20 cellular contexts compared by ENCODE assay signal in the genomic region with DNA sequence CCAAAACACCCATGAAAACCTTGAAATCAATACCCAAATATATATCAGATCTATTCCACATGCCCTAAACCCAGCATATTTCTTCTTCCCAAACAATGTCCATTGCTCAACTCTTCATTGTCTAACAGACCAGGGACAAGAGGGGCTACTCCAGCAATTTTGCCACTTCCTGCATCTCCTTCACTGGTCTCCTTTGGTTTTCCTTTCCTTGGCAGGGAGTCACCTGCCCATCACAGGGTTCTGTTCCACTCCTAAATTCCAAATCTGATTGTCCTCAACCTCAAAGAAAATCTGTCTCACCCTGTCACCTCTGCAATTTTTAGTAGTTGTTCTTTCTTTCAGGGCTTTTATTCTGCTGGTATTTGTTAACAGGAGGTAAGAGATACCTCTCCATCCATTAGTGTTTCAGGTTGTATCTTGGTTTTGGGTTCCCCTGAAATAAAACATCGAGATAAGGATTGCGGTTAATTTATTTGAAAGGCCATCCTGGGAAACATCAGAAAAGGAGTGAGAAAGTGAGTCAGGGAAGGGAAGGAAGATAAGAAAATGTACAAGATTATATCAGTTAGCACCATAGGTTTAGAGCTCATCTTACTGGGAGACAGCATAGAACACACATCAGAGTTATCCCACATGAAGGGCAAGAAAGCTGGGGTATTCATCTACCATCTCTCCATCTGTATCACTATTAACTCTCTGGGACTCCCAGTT. TPM values are rescaled to one million over a fixed set of nuclear protein-coding genes. Genes with fewer than 3 reads are reported as not detected.
DNase-seq lines count a peak whose midpoint lies in the region; ATAC-seq, FAIRE-seq and TF ChIP-seq lines count a peak whose summit lies in the region.
"Had no signal": no experiment of that assay in that cellular context is flagged by ENCODE, and none has a peak within 500 bp of the region (broad histone marks: within the 10 kb centered on the region; RNA-seq: fewer than 3 reads in every experiment).

No MANE protein-coding gene starts in this region.

- no peak for TF ChIP-seq RAD21 in A549 (conservative IDR thresholded peaks at IDR 0.05 in 1 of 2, IDR thresholded peaks at IDR 0.05 in 1 of 2)

- TF ChIP-seq POLR2A in A549 (IDR thresholded peaks at IDR 0.05; ENCODE audit: low read length), result no peak

- H3K27me3 ChIP-seq in CD8-positive, alpha-beta memory T cell (ENCODE audit: insufficient read depth, low read length, poor library complexity, severe bottlenecking), result no peaks in the 10 kb centered on the region
- H3K27me3 ChIP-seq: neutrophil, right lobe of liver, suprapubic skin had no signal

- H3K27ac ChIP-seq in A549, result peak overlapping the region; percentile 74 to 82
- no peak overlapping the region for H3K27ac ChIP-seq in CD8-positive, alpha-beta memory T cell (ENCODE audit: low read depth, low read length)
- H3K27ac ChIP-seq: neutrophil, right lobe of liver, suprapubic skin, WERI-Rb-1 had no signal

- no peak for DNase-seq in A549 (ENCODE audit: low read depth in 1 of 2, low spot score in 1 of 2)
- DNase-seq in CD8-positive, alpha-beta memory T cell, result no peak
- DNase-seq in activated CD4-positive, alpha-beta memory T cell treated with anti-CD3 and anti-CD28 coated beads for 36 hours, result no peak
- peak; percentile 16 for DNase-seq in fibroblast of villous mesenchyme (ENCODE audit: low read depth)
- no peak for DNase-seq in NCI-H1105 (lab: John Stamatoyannopoulos, UW)
- DNase-seq in NCI-H1048 (lab: John Stamatoyannopoulos, UW), result no peak
- DNase-seq: AML-193; DMS 273 treated with DMSO at 0.1 percent for 48 hours; effector CD4-positive, alpha-beta T cell; midbrain; MM.1S; NCI-H1930; NCI-H524 treated with DMSO at 0.1 percent for 48 hours; right lobe of liver; WERI-Rb-1 had no signal

- POLR2A ChIA-PET in A549 (lab: Yijun Ruan, JAX), result no interaction called here
- POLR2A ChIA-PET in CD8-positive, alpha-beta memory T cell (lab: Charles Lee), result no interaction called here
- POLR2A ChIA-PET in activated CD4-positive, alpha-beta memory T cell treated with anti-CD3 and anti-CD28 coated beads for 36 hours (lab: Charles Lee), result interaction anchor here (1.6 kb wide), 1 partner anchor 13 kb away, joined by 4 read pairs; the partner anchor contains the start of gene ZBED2

- H3K4me3 ChIP-seq in A549 (no peak overlapping the region), fibroblast of villous mesenchyme (ENCODE audit: low read depth, low read length) (no peak overlapping the region)
- H3K4me3 ChIP-seq in CD8-positive, alpha-beta memory T cell (ENCODE audit: low read length), result no peak overlapping the region
- H3K4me3 ChIP-seq: right lobe of liver, suprapubic skin had no signal

- CTCF ChIA-PET in A549 (lab: Yijun Ruan, JAX), result interaction anchor here (0.5 to 2.9 kb wide), 4 partner anchors 87 to 135 kb away, joined by 4 to 12 read pairs (median 9); no protein-coding TSS in a partner anchor
- CTCF ChIA-PET in CD8-positive, alpha-beta memory T cell (lab: Charles Lee), result no interaction called here
- CTCF ChIA-PET in activated CD4-positive, alpha-beta memory T cell treated with anti-CD3 and anti-CD28 coated beads for 36 hours (lab: Charles Lee), result interaction anchor here (1.2 to 4.5 kb wide), 2 partner anchors 34 to 109 kb away, joined by 4 to 128 read pairs; no protein-coding TSS in a partner anchor

- no peaks in the 10 kb centered on the region for H3K27me3 Mint-ChIP-seq in CD8-positive, alpha-beta memory T cell
- H3K27me3 Mint-ChIP-seq in activated CD4-positive, alpha-beta memory T cell treated with anti-CD3 and anti-CD28 coated beads for 36 hours, result no peaks in the 10 kb centered on the region

- peaks cover 8% of the 10 kb centered on the region; the same call in 2 of the 3 replicates for H3K9me3 ChIP-seq in A549
- H3K9me3 ChIP-seq in CD8-positive, alpha-beta memory T cell (ENCODE audit: low read length), result no peaks in the 10 kb centered on the region
- H3K9me3 ChIP-seq: neutrophil, right lobe of liver, suprapubic skin had no signal

- H3K4me1 ChIP-seq in A549, result peaks cover 81% of the 10 kb centered on the region
- no peaks in the 10 kb centered on the region for H3K4me1 ChIP-seq in CD8-positive, alpha-beta memory T cell (ENCODE audit: insufficient read depth, low read length)
- H3K4me1 ChIP-seq: right lobe of liver had no signal

- intact Hi-C loops in activated CD4-positive, alpha-beta memory T cell treated with anti-CD3 and anti-CD28 coated beads for 36 hours (cut with micrococcal nuclease), result loop anchor here (1.0 kb wide), 1 partner anchor 14 kb away; the partner anchor contains the start of gene ZBED2

- FAIRE-seq in A549 (lab: Jason Lieb, UNC), result no peak

- H3K36me3 ChIP-seq in CD8-positive, alpha-beta memory T cell (ENCODE audit: insufficient read depth, low read length), result peaks cover 51% of the 10 kb centered on the region
- H3K36me3 ChIP-seq: neutrophil, right lobe of liver, suprapubic skin, WERI-Rb-1 had no signal

- no peaks in the 10 kb centered on the region for H3K9me3 Mint-ChIP-seq in CD8-positive, alpha-beta memory T cell
- peaks cover 10% of the 10 kb centered on the region for H3K9me3 Mint-ChIP-seq in activated CD4-positive, alpha-beta memory T cell treated with anti-CD3 and anti-CD28 coated beads for 36 hours

- peaks cover 31 to 94% (median 50%) of the 10 kb centered on the region in 3 donors for H3K36me3 Mint-ChIP-seq in CD8-positive, alpha-beta memory T cell
- H3K36me3 Mint-ChIP-seq in activated CD4-positive, alpha-beta memory T cell treated with anti-CD3 and anti-CD28 coated beads for 36 hours, result peaks cover 85% of the 10 kb centered on the region

- no peak for TF ChIP-seq CTCF in A549 (IDR thresholded peaks at IDR 0.05)
- TF ChIP-seq CTCF in fibroblast of villous mesenchyme (IDR thresholded peaks at IDR 0.05; ENCODE audit: insufficient read depth, low read depth, low read length), result no peak

- 35% methylated on average over 2 of the region's 2 CpGs for WGBS in A549 (ENCODE audit: missing lambda C conversion rate)

- H3K4me2 ChIP-seq in A549, result peak overlapping the region; percentile 51

- peak overlapping the region in 1 of 7 donors; percentile 21 for H3K4me3 Mint-ChIP-seq in CD8-positive, alpha-beta memory T cell
- H3K4me3 Mint-ChIP-seq in activated CD4-positive, alpha-beta memory T cell treated with anti-CD3 and anti-CD28 coated beads for 36 hours, result no peak overlapping the region

- ATAC-seq in A549, result no peak
- ATAC-seq in GM18907 (IDR thresholded peaks at IDR 0.05; ENCODE audit: unreplicated experiment), result no peak
- ATAC-seq in GM19328 (IDR thresholded peaks at IDR 0.05; ENCODE audit: unreplicated experiment), result no peak
- ATAC-seq: right lobe of liver had no signal

- H3K27ac Mint-ChIP-seq in CD8-positive, alpha-beta memory T cell, result peak overlapping the region; percentile 26 to 94 (median 58)
- H3K27ac Mint-ChIP-seq in activated CD4-positive, alpha-beta memory T cell treated with anti-CD3 and anti-CD28 coated beads for 36 hours, result peak overlapping the region; percentile 82

- no peak for TF ChIP-seq EP300 in A549 (IDR thresholded peaks at IDR 0.05)

- H3K4me1 Mint-ChIP-seq in CD8-positive, alpha-beta memory T cell, result peaks cover 64 to 85% (median 83%) of the 10 kb centered on the region in 3 donors
- H3K4me1 Mint-ChIP-seq in activated CD4-positive, alpha-beta memory T cell treated with anti-CD3 and anti-CD28 coated beads for 36 hours (ENCODE audit: low read depth), result peaks cover 84% of the 10 kb centered on the region

TF ChIP-seq in A549, 52 proteins besides CTCF, POLR2A, EP300 and RAD21:
- TF ChIP-seq MYC (IDR thresholded peaks at IDR 0.05; ENCODE audit: borderline replicate concordance, low read length), result no peak
- no peak for TF ChIP-seq CHD2 (IDR thresholded peaks at IDR 0.05; ENCODE audit: low read length, partially characterized antibody)
- TF ChIP-seq HDAC2 (IDR thresholded peaks at IDR 0.05), result no peak

RNA-seq across cellular contexts. Expression of gene ZBED2, which starts 13.6 kb away (rescaled TPM):
- polyA plus RNA-seq in A549 (2011; rRNA removed) (0.48 and 0.63 TPM in 2 replicates), A549 (2017; fragmentation: RNase III; extraction: RNeasy Plus Mini Kit Qiagen cat#74134 plus additional on column Dnase treatment) (1.1 to 1.9 TPM (median 1.8 TPM) in 3 replicates)
- 0.20 and 0.23 TPM in 2 replicates for polyA plus RNA-seq in A549 (2012; cell fraction: cytosol; rRNA removed)
- polyA plus RNA-seq in A549 (2012; cell fraction: nucleus; rRNA removed), result 0.17 and 0.31 TPM in 2 replicates
- polyA minus RNA-seq in A549 (2011; rRNA and poly(A)+ RNA removed), result 0.25 and 0.29 TPM in 2 replicates
- 100 to 1,000 TPM; 547 to 551 TPM for total RNA-seq in CD8-positive, alpha-beta memory T cell
- 0.51 TPM for polyA plus RNA-seq in CD8-positive, alpha-beta memory T cell
- total RNA-seq in activated CD4-positive, alpha-beta memory T cell treated with anti-CD3 and anti-CD28 coated beads for 36 hours, result 100 to 1,000 TPM; 609 to 610 TPM
- total RNA-seq in fibroblast of villous mesenchyme, result under 0.01 TPM in 1 of 2 replicates, not detected in the other
- total RNA-seq: cardiac septum, right lobe of liver had no signal

RNA-seq across cellular contexts. Expression of gene CD96, which starts 39.6 kb away (rescaled TPM):
- polyA plus RNA-seq in A549 (2011; rRNA removed) (not detected in 2 replicates), A549 (2017; fragmentation: RNase III; extraction: RNeasy Plus Mini Kit Qiagen cat#74134 plus additional on column Dnase treatment) (0.03 TPM in 1 of 3 replicates, not detected in the others)
- 0.01 TPM in 1 of 2 replicates, not detected in the other for polyA plus RNA-seq in A549 (2012; cell fraction: cytosol; rRNA removed)
- not detected in 2 replicates for polyA plus RNA-seq in A549 (2012; cell fraction: nucleus; rRNA removed)
- polyA minus RNA-seq in A549 (2011; rRNA and poly(A)+ RNA removed), result not detected in 2 replicates
- 10 to 100 TPM; 69.1 to 80.9 TPM for total RNA-seq in CD8-positive, alpha-beta memory T cell
- 262 TPM for polyA plus RNA-seq in CD8-positive, alpha-beta memory T cell
- 10 to 100 TPM; 37.9 to 39.0 TPM for total RNA-seq in activated CD4-positive, alpha-beta memory T cell treated with anti-CD3 and anti-CD28 coated beads for 36 hours
- total RNA-seq in fibroblast of villous mesenchyme, result 0.32 TPM in 1 of 2 replicates, not detected in the other

Comparison
In these comparisons a context has a peak if more than half of its experiments do, and no peak if none do; other contexts are left out.
1. RNA of gene ZBED2, which starts 13.6 kb away (total RNA-seq): 609 to 610 TPM in activated CD4-positive, alpha-beta memory T cell treated with anti-CD3 and anti-CD28 coated beads for 36 hours and 547 to 551 TPM in CD8-positive, alpha-beta memory T cell; under 0.01 TPM in fibroblast of villous mesenchyme; every median in the first group is over 100 times any median in the second.
2. RNA of gene CD96, which starts 39.6 kb away (total RNA-seq): 69.1 to 80.9 TPM in CD8-positive, alpha-beta memory T cell and 37.9 to 39.0 TPM in activated CD4-positive, alpha-beta memory T cell treated with anti-CD3 and anti-CD28 coated beads for 36 hours; 0.32 TPM in fibroblast of villous mesenchyme; every median in the first group is over 10 times any median in the second.